ENCODE assay signal across 20 cellular contexts in the genomic region with DNA sequence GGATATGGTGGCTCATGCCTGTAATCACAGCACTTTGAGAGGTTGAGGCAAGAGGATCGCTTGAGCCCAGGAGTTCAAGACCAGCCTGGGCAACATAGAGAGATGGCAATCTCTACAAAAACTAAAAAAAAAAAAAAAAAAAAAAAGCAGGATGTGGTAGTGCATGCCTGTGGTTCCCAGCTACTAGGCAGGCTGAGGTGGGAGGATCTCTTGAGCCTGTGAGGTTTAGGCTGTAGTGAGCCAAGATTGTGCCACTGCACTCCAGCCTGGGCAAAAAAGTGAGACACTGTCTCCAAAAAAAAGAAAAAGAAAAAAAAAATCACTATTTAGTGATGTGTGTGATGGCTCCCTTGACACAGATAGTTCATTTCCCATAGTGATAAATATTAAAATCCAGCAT.
A peak's percentile ranks its signal among the peaks of the same experiment; 100 is the strongest.
DNase-seq lines count a peak whose midpoint lies in the region; ATAC-seq and TF ChIP-seq lines count a peak whose summit lies in the region.
"Had no signal": no experiment of that assay in that cellular context is flagged by ENCODE, and none has a peak within 500 bp of the region (broad histone marks: within the 10 kb centered on the region; RNA-seq: fewer than 3 reads in every experiment).

No MANE protein-coding gene starts in this region.

- DNase-seq in GM04504 (ENCODE audit: low read depth), result peak; percentile 18
- DNase-seq in RPMI7951 (ENCODE audit: low read depth), result peak; percentile 69
- peak; percentile 9 to 37 for DNase-seq in cardiac fibroblast (ENCODE audit: low read depth in 2 of 2)
- DNase-seq in non-pigmented ciliary epithelial cell (ENCODE audit: low read depth), result peak; percentile 14
- no peak for DNase-seq in HAP-1 (ENCODE audit: low spot score in 2 of 2)
- DNase-seq in activated T-cell treated with anti-CD3 and anti-CD28 coated beads, Interleukin-2, amount 50 U/mL, for 24 hours, result no peak
- DNase-seq: activated CD4-positive, alpha-beta T cell treated with anti-CD3 and anti-CD28 coated beads for 36 hours; CD4-positive, CD25-positive, alpha-beta regulatory T cell; cerebellar nuclear complex; effector CD4-positive, alpha-beta T cell; head of caudate nucleus; left ventricle myocardium inferior; NCI-H2107; NCI-H510A treated with DMSO at 0.1 percent for 48 hours; nephron progenitor cell; sigmoid colon; T-helper 1 cell had no signal

- no peaks in the 10 kb centered on the region for H3K27me3 ChIP-seq in HAP-1 (ENCODE audit: low read depth)
- H3K27me3 ChIP-seq: sigmoid colon had no signal

- H3K4me1 Mint-ChIP-seq in activated T-cell treated with anti-CD3 and anti-CD28 coated beads, Interleukin-2, amount 50 U/mL, for 24 hours (ENCODE audit: low read depth), result no peaks in the 10 kb centered on the region
- H3K4me1 Mint-ChIP-seq: activated CD4-positive, alpha-beta T cell treated with anti-CD3 and anti-CD28 coated beads for 36 hours; activated T-helper 17 cell treated with anti-CD3 and anti-CD28 coated beads, Interleukin-2, amount 50 U/mL, for 72 hours; CD4-positive, CD25-positive, alpha-beta regulatory T cell; nephron progenitor cell had no signal

- no peak overlapping the region for H3K4me3 Mint-ChIP-seq in activated T-cell treated with anti-CD3 and anti-CD28 coated beads, Interleukin-2, amount 50 U/mL, for 24 hours
- H3K4me3 Mint-ChIP-seq: activated CD4-positive, alpha-beta T cell treated with anti-CD3 and anti-CD28 coated beads for 36 hours; activated T-helper 17 cell treated with anti-CD3 and anti-CD28 coated beads, Interleukin-2, amount 50 U/mL, for 72 hours; CD4-positive, CD25-positive, alpha-beta regulatory T cell; nephron progenitor cell had no signal

- H3K36me3 ChIP-seq in HAP-1 (replicated peaks), result no peaks in the 10 kb centered on the region; the same call in 1 of the 2 replicates
- H3K36me3 ChIP-seq: left ventricle myocardium inferior, sigmoid colon had no signal

- no peaks in the 10 kb centered on the region for H3K27me3 Mint-ChIP-seq in activated T-cell treated with anti-CD3 and anti-CD28 coated beads, Interleukin-2, amount 50 U/mL, for 24 hours
- H3K27me3 Mint-ChIP-seq: activated T-helper 17 cell treated with anti-CD3 and anti-CD28 coated beads, Interleukin-2, amount 50 U/mL, for 72 hours; CD4-positive, CD25-positive, alpha-beta regulatory T cell had no signal

- no peak for ATAC-seq in GM18858 (IDR thresholded peaks at IDR 0.05; ENCODE audit: unreplicated experiment)
- ATAC-seq: activated CD4-positive, alpha-beta T cell treated with anti-CD3 and anti-CD28 coated beads for 36 hours; activated T-helper 17 cell treated with anti-CD3 and anti-CD28 coated beads, Interleukin-2, amount 50 U/mL, for 72 hours; Right ventricle myocardium inferior had no signal

- H3K4me3 ChIP-seq in cardiac fibroblast (replicated peaks in 1 of 2; ENCODE audit: low read depth in 2 of 2, low read length in 2 of 2) (no peak overlapping the region), HAP-1 (no peak overlapping the region)
- H3K4me3 ChIP-seq: left ventricle myocardium inferior, sigmoid colon had no signal

- no peak overlapping the region for H3K27ac Mint-ChIP-seq in activated T-cell treated with anti-CD3 and anti-CD28 coated beads, Interleukin-2, amount 50 U/mL, for 24 hours
- H3K27ac Mint-ChIP-seq: activated CD4-positive, alpha-beta T cell treated with anti-CD3 and anti-CD28 coated beads for 36 hours; activated T-helper 17 cell treated with anti-CD3 and anti-CD28 coated beads, Interleukin-2, amount 50 U/mL, for 72 hours; CD4-positive, CD25-positive, alpha-beta regulatory T cell; nephron progenitor cell had no signal

- no peaks in the 10 kb centered on the region for H3K36me3 Mint-ChIP-seq in activated T-cell treated with anti-CD3 and anti-CD28 coated beads, Interleukin-2, amount 50 U/mL, for 24 hours (ENCODE audit: low read depth)
- H3K36me3 Mint-ChIP-seq: CD4-positive, CD25-positive, alpha-beta regulatory T cell had no signal

- no peaks in the 10 kb centered on the region for H3K4me1 ChIP-seq in HAP-1
- H3K4me1 ChIP-seq: left ventricle myocardium inferior, sigmoid colon had no signal

- in situ Hi-C loops in HAP-1 (cut with MboI; ENCODE audit: low sequenced_read_pairs), result no loop called here

- no peaks in the 10 kb centered on the region for H3K9me3 Mint-ChIP-seq in activated T-cell treated with anti-CD3 and anti-CD28 coated beads, Interleukin-2, amount 50 U/mL, for 24 hours
- H3K9me3 Mint-ChIP-seq: activated T-helper 17 cell treated with anti-CD3 and anti-CD28 coated beads, Interleukin-2, amount 50 U/mL, for 72 hours; nephron progenitor cell had no signal

- H3K9me3 ChIP-seq in HAP-1, result no peaks in the 10 kb centered on the region
- H3K9me3 ChIP-seq: left ventricle myocardium inferior, sigmoid colon had no signal

- TF ChIP-seq CTCF in cardiac fibroblast (IDR thresholded peaks at IDR 0.05; ENCODE audit: low read depth, low read length), result no peak

Comparison
In these comparisons a context has a peak if more than half of its experiments do, and no peak if none do; other contexts are left out.
1. DNase-seq: peak in GM04504 (single experiment), RPMI7951 (single experiment), cardiac fibroblast (2 of 2) and non-pigmented ciliary epithelial cell (single experiment); none in HAP-1 (0 of 2) and activated T-cell treated with anti-CD3 and anti-CD28 coated beads, Interleukin-2, amount 50 U/mL, for 24 hours (single experiment).